2 cellular contexts compared by ENCODE assay signal in genomic region chr4:2397596-2398379, GRCh38.
A peak's percentile ranks its signal among the peaks of the same experiment; 100 is the strongest.
TF ChIP-seq lines count a peak whose summit lies in the region.

No MANE protein-coding gene starts in this region.

TF ChIP-seq in K562, 482 proteins besides CTCF, POLR2A, EP300 and RAD21:
- peak in 1 of 2 experiments; percentile 54; a peak in 2 of 4 replicates for TF ChIP-seq MNT (conservative IDR thresholded peaks at IDR 0.05)
- 0 out of 2 replicates have a peak, but pooled peaks have one; percentile 19 for TF ChIP-seq MYC (IDR thresholded peaks at IDR 0.05; ENCODE audit: low read depth, low read length)
- TF ChIP-seq MYC (CRISPR knock-in tag; IDR thresholded peaks at IDR 0.05; ENCODE audit: borderline replicate concordance, low read depth): no peak
- TF ChIP-seq GTF2A2 (tag; IDR thresholded peaks at IDR 0.05): no peak
- peak; percentile 68 for TF ChIP-seq ZNF146 (CRISPR knock-in tag; IDR thresholded peaks at IDR 0.05; ENCODE audit: unreplicated experiment)

TF ChIP-seq in GM23338, 12 proteins besides CTCF, POLR2A, EP300 and RAD21:
- no peak for TF ChIP-seq NANOG (IDR thresholded peaks at IDR 0.05; ENCODE audit: borderline replicate concordance)
- no peak for TF ChIP-seq ZNF114 (CRISPR knock-in tag; IDR thresholded peaks at IDR 0.05)
- no peak for TF ChIP-seq JUNB (IDR thresholded peaks at IDR 0.05; ENCODE audit: unreplicated experiment)
- TF ChIP-seq, protein P1, sequence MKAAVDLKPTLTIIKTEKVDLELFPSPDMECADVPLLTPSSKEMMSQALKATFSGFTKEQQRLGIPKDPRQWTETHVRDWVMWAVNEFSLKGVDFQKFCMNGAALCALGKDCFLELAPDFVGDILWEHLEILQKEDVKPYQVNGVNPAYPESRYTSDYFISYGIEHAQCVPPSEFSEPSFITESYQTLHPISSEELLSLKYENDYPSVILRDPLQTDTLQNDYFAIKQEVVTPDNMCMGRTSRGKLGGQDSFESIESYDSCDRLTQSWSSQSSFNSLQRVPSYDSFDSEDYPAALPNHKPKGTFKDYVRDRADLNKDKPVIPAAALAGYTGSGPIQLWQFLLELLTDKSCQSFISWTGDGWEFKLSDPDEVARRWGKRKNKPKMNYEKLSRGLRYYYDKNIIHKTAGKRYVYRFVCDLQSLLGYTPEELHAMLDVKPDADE (IDR thresholded peaks at IDR 0.05): no peak
- no peak for TF ChIP-seq POLR2AphosphoS5 (IDR thresholded peaks at IDR 0.05; ENCODE audit: low read depth)
- no peak for TF ChIP-seq EZH2phosphoT487 (IDR thresholded peaks at IDR 0.05; ENCODE audit: unreplicated experiment)
- TF ChIP-seq EZH2 (IDR thresholded peaks at IDR 0.05; ENCODE audit: low read depth, unreplicated experiment): no peak
- TF ChIP-seq REST (IDR thresholded peaks at IDR 0.05; ENCODE audit: unreplicated experiment): no peak
- TF ChIP-seq CREB1 (CRISPR knock-in tag; IDR thresholded peaks at IDR 0.05; ENCODE audit: low read depth): no peak
- TF ChIP-seq, protein P2, sequence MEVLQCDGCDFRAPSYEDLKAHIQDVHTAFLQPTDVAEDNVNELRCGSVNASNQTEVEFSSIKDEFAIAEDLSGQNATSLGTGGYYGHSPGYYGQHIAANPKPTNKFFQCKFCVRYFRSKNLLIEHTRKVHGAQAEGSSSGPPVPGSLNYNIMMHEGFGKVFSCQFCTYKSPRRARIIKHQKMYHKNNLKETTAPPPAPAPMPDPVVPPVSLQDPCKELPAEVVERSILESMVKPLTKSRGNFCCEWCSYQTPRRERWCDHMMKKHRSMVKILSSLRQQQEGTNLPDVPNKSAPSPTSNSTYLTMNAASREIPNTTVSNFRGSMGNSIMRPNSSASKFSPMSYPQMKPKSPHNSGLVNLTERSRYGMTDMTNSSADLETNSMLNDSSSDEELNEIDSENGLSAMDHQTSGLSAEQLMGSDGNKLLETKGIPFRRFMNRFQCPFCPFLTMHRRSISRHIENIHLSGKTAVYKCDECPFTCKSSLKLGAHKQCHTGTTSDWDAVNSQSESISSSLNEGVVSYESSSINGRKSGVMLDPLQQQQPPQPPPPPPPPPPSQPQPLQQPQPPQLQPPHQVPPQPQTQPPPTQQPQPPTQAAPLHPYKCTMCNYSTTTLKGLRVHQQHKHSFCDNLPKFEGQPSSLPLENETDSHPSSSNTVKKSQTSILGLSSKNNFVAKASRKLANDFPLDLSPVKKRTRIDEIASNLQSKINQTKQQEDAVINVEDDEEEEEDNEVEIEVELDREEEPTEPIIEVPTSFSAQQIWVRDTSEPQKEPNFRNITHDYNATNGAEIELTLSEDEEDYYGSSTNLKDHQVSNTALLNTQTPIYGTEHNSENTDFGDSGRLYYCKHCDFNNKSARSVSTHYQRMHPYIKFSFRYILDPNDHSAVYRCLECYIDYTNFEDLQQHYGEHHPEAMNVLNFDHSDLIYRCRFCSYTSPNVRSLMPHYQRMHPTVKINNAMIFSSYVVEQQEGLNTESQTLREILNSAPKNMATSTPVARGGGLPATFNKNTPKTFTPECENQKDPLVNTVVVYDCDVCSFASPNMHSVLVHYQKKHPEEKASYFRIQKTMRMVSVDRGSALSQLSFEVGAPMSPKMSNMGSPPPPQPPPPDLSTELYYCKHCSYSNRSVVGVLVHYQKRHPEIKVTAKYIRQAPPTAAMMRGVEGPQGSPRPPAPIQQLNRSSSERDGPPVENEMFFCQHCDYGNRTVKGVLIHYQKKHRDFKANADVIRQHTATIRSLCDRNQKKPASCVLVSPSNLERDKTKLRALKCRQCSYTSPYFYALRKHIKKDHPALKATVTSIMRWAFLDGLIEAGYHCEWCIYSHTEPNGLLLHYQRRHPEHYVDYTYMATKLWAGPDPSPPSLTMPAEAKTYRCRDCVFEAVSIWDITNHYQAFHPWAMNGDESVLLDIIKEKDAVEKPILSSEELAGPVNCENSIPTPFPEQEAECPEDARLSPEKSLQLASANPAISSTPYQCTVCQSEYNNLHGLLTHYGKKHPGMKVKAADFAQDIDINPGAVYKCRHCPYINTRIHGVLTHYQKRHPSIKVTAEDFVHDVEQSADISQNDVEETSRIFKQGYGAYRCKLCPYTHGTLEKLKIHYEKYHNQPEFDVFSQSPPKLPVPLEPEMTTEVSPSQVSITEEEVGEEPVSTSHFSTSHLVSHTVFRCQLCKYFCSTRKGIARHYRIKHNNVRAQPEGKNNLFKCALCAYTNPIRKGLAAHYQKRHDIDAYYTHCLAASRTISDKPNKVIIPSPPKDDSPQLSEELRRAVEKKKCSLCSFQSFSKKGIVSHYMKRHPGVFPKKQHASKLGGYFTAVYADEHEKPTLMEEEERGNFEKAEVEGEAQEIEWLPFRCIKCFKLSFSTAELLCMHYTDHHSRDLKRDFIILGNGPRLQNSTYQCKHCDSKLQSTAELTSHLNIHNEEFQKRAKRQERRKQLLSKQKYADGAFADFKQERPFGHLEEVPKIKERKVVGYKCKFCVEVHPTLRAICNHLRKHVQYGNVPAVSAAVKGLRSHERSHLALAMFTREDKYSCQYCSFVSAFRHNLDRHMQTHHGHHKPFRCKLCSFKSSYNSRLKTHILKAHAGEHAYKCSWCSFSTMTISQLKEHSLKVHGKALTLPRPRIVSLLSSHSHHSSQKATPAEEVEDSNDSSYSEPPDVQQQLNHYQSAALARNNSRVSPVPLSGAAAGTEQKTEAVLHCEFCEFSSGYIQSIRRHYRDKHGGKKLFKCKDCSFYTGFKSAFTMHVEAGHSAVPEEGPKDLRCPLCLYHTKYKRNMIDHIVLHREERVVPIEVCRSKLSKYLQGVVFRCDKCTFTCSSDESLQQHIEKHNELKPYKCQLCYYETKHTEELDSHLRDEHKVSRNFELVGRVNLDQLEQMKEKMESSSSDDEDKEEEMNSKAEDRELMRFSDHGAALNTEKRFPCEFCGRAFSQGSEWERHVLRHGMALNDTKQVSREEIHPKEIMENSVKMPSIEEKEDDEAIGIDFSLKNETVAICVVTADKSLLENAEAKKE (CRISPR knock-in tag; IDR thresholded peaks at IDR 0.05): no peak
- TF ChIP-seq ZNF331 (CRISPR knock-in tag; IDR thresholded peaks at IDR 0.05; ENCODE audit: low read depth): no peak
- no peak for TF ChIP-seq STAT1 (IDR thresholded peaks at IDR 0.05; ENCODE audit: unreplicated experiment)
TF ChIP-seq in GM23338: peak in this region for 0.
